ENCODE assay signal across 8 cellular contexts in genomic region chr7:154927624-154928125, GRCh38.
DNase-seq lines count a peak whose midpoint lies in the region; ATAC-seq, FAIRE-seq and TF ChIP-seq lines count a peak whose summit lies in the region.

No MANE protein-coding gene starts in this region.

- H3K4me1 Mint-ChIP-seq in T-helper 2 cell treated with Interferon-gamma antibody and Interleukin-4, amounts not matched to agents 5 μg/mL and 100 μg/mL, for 36 hours (ENCODE audit: low read depth), result peaks cover 19% of the 10 kb centered on the region
- H3K4me1 Mint-ChIP-seq in astrocyte (ENCODE audit: low read depth, unreplicated experiment), result peaks cover 8% of the 10 kb centered on the region

- H3K36me3 Mint-ChIP-seq in T-helper 2 cell treated with Interferon-gamma antibody and Interleukin-4, amounts not matched to agents 5 μg/mL and 100 μg/mL, for 36 hours (ENCODE audit: low read depth), result peaks cover 1% of the 10 kb centered on the region
- H3K36me3 Mint-ChIP-seq in astrocyte (ENCODE audit: low read depth, unreplicated experiment), result no peaks in the 10 kb centered on the region

- no peak for TF ChIP-seq POLR2A in H54 (IDR thresholded peaks at IDR 0.05; ENCODE audit: low read depth, low read length)

- peak overlapping the region; percentile 81 for H3K4me2 ChIP-seq in astrocyte (ENCODE audit: low read length)

- no peak for FAIRE-seq in astrocyte (lab: Jason Lieb, UNC)
- FAIRE-seq in H54 (lab: Jason Lieb, UNC), result no peak

- ATAC-seq in HG02884 (IDR thresholded peaks at IDR 0.05; ENCODE audit: unreplicated experiment), result peak; percentile 58

- H3K4me3 Mint-ChIP-seq in T-helper 2 cell treated with Interferon-gamma antibody and Interleukin-4, amounts not matched to agents 5 μg/mL and 100 μg/mL, for 36 hours, result peak overlapping the region; percentile 94
- no peak overlapping the region for H3K4me3 Mint-ChIP-seq in astrocyte (ENCODE audit: unreplicated experiment)

- peaks cover 3% of the 10 kb centered on the region for H3K27me3 ChIP-seq in astrocyte (ENCODE audit: insufficient read depth, low read length)

- no peaks in the 10 kb centered on the region for H3K9me3 ChIP-seq in astrocyte (ENCODE audit: insufficient read depth, low read depth, low read length)

- DNase-seq in NCI-H1694 treated with DMSO at 0.1 percent for 48 hours (lab: John Stamatoyannopoulos, UW) (peak; percentile 76), astrocyte (ENCODE audit: low read depth) (peak; percentile 73), hepatic stellate cell (ENCODE audit: low spot score) (peak; percentile 43), skeletal muscle cell (ENCODE audit: low read depth) (peak; percentile 70), H54 (ENCODE audit: insufficient read length, low spot score) (no peak)
- peak; percentile 65 for DNase-seq in T-helper 2 cell treated with Interferon-gamma antibody and Interleukin-4, amounts not matched to agents 5 μg/mL and 100 μg/mL, for 36 hours (ENCODE audit: low spot score)

- no peaks in the 10 kb centered on the region for H3K4me1 ChIP-seq in astrocyte (ENCODE audit: insufficient read depth, low read length)

- H3K27ac Mint-ChIP-seq in T-helper 2 cell treated with Interferon-gamma antibody and Interleukin-4, amounts not matched to agents 5 μg/mL and 100 μg/mL, for 36 hours, result peak overlapping the region; percentile 86
- no peak overlapping the region for H3K27ac Mint-ChIP-seq in astrocyte (ENCODE audit: unreplicated experiment)

- H3K79me2 ChIP-seq in astrocyte (ENCODE audit: insufficient read depth, low read length), result no peaks in the 10 kb centered on the region

- TF ChIP-seq CTCF in GM12874 (IDR thresholded peaks at IDR 0.05; ENCODE audit: insufficient read depth, low read depth, low read length) (peak; percentile 41; the same call in 1 of the 2 replicates), astrocyte (IDR thresholded peaks at IDR 0.05; ENCODE audit: insufficient read depth, low read depth, low read length) (peak; percentile 64)

- no peaks in the 10 kb centered on the region for H3K36me3 ChIP-seq in astrocyte (ENCODE audit: insufficient read depth, low read length)

- peak overlapping the region; percentile 46 for H3K9ac ChIP-seq in astrocyte (ENCODE audit: low read length)

- peaks cover under 1% of the 10 kb centered on the region for H3K9me3 Mint-ChIP-seq in T-helper 2 cell treated with Interferon-gamma antibody and Interleukin-4, amounts not matched to agents 5 μg/mL and 100 μg/mL, for 36 hours
- H3K9me3 Mint-ChIP-seq in astrocyte (ENCODE audit: unreplicated experiment), result peaks cover under 1% of the 10 kb centered on the region

- H3K27me3 Mint-ChIP-seq in T-helper 2 cell treated with Interferon-gamma antibody and Interleukin-4, amounts not matched to agents 5 μg/mL and 100 μg/mL, for 36 hours (ENCODE audit: low read depth), result peaks cover 7% of the 10 kb centered on the region
- H3K27me3 Mint-ChIP-seq in astrocyte (ENCODE audit: low read depth, unreplicated experiment), result peaks cover 29% of the 10 kb centered on the region

- no peaks in the 10 kb centered on the region for H4K20me1 ChIP-seq in astrocyte (ENCODE audit: insufficient read depth, low read length)

- H2AFZ ChIP-seq in astrocyte (ENCODE audit: low read depth, low read length), result peak overlapping the region; percentile 77

- no peak overlapping the region for H3K27ac ChIP-seq in astrocyte (ENCODE audit: low read depth, low read length)

- H3K4me3 ChIP-seq in astrocyte (ENCODE audit: insufficient read depth, low read depth, low read length), result peak overlapping the region; percentile 46
- H3K4me3 ChIP-seq in skeletal muscle cell (ENCODE audit: low read depth, low read length), result peak overlapping the region; percentile 60
